ENCODE assay signal across 31 cellular contexts in the genomic region with DNA sequence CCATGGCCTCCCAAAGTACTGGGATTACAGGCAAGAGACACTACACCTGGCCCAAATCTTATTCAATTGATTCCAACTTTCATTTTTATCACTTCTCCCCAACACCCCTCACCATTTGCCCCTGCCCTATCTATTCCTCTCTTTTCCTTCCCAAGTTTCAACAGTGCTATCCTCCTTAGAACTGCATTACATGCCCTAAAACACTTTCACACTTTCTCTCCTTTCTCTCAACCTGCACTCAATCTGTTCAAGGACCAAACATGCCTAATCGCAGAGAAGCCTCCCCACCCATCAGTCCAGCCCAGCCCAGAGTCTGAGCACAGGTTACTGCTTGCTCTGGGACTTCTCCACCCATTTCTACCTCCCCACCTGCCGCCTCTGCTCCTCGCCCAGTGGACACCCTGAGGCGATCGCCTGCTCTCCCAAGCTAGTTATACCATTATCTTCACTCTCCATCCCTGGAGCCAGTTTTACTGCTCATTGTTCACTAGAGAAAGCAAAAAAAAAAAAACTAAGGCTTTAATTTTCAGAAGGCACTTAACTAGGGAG. TPM values are rescaled to one million over a fixed set of nuclear protein-coding genes. Genes with fewer than 3 reads are reported as not detected.
"Had no signal": no experiment of that assay in that cellular context is flagged by ENCODE, and none has a peak within 500 bp of the region (broad histone marks: within the 10 kb centered on the region; RNA-seq: fewer than 3 reads in every experiment).

No MANE protein-coding gene starts in this region.

- DNase-seq: activated CD4-positive, alpha-beta T cell treated with anti-CD3 and anti-CD28 coated beads for 4 hours; activated CD4-positive, alpha-beta T cell treated with anti-CD3 and anti-CD28 coated beads, Interleukin-2, amount 50 U/mL, for 4 hours; activated gamma-delta T cell; activated naive CD4-positive, alpha-beta T cell treated with anti-CD3 and anti-CD28 coated beads, Interleukin-2, amount 50 U/mL, for 16 hours; amniotic stem cell; brain microvascular endothelial cell; central memory CD4-positive, alpha-beta T cell; endodermal cell; head of caudate nucleus; hippocampal formation; midbrain; naive thymus-derived CD4-positive, alpha-beta T cell; nucleus accumbens; pancreas; retina; sigmoid colon; stimulated activated CD4-positive, alpha-beta T cell treated with anti-CD3 and anti-CD28 coated beads, Interleukin-15, amount 100 ng/mL, for 24 hours; stimulated activated CD4-positive, alpha-beta T cell treated with anti-CD3 and anti-CD28 coated beads, Interleukin-2, amount 100 ng/mL, for 24 hours; stimulated activated naive B cell treated with anti-CD40 and anti-IgM and Interleukin-4, amounts not matched to agents 10 μg/mL and 1 μg/mL and 100 μg/mL, for 72 hours; SW 1271; T-helper 9 cell; transverse colon had no signal

- H3K27me3 Mint-ChIP-seq: dendritic cell treated with granulocyte-macrophage colony-stimulating factor and Interleukin-4, amounts not matched to agents 40 ng/mL and 50 ng/mL, for 4 days; memory B cell; naive thymus-derived CD4-positive, alpha-beta T cell; stimulated activated naive B cell treated with anti-CD40 and anti-IgM and Interleukin-4, amounts not matched to agents 10 μg/mL and 1 μg/mL and 100 μg/mL, for 72 hours had no signal

- H3K27ac Mint-ChIP-seq: activated T-helper 1 cell treated with anti-CD3 and anti-CD28 coated beads, Interleukin-12 subunit alpha, Interleukin-12 subunit beta, Interleukin-2, Interleukin-4 antibody, amounts not matched to agents 30 ng/mL and 10 ng/mL and 1 ng/mL, durations not matched to agents 14 hours and 24 hours and 36 hours; dendritic cell treated with granulocyte-macrophage colony-stimulating factor and Interleukin-4, amounts not matched to agents 40 ng/mL and 50 ng/mL, for 4 days; endodermal cell; memory B cell; naive thymus-derived CD4-positive, alpha-beta T cell; stimulated activated naive B cell treated with anti-CD40 and anti-IgM and Interleukin-4, amounts not matched to agents 10 μg/mL and 1 μg/mL and 100 μg/mL, for 72 hours; T-helper 1 cell treated with Interleukin-12 subunit alpha and Interleukin-12 subunit beta and Interleukin-4 antibody, amounts not matched to agents 30 μg/mL and 1 μg/mL, for 36 hours had no signal

- ATAC-seq: gastroesophageal sphincter; naive thymus-derived CD4-positive, alpha-beta T cell; pancreas; stimulated activated naive B cell treated with anti-CD40 and anti-IgM and Interleukin-4, amounts not matched to agents 10 μg/mL and 1 μg/mL and 100 μg/mL, for 72 hours had no signal

- H3K4me1 Mint-ChIP-seq: endodermal cell; memory B cell; naive thymus-derived CD4-positive, alpha-beta T cell; stimulated activated naive B cell treated with anti-CD40 and anti-IgM and Interleukin-4, amounts not matched to agents 10 μg/mL and 1 μg/mL and 100 μg/mL, for 72 hours had no signal

- H3K27me3 ChIP-seq: brain microvascular endothelial cell, gastroesophageal sphincter, pancreas, sigmoid colon, transverse colon, vagina had no signal

- H3K9me3 ChIP-seq: pancreas, prostate gland, vagina had no signal

- H3K36me3 Mint-ChIP-seq: memory B cell; stimulated activated naive B cell treated with anti-CD40 and anti-IgM and Interleukin-4, amounts not matched to agents 10 μg/mL and 1 μg/mL and 100 μg/mL, for 72 hours had no signal

- H3K4me3 ChIP-seq: gastroesophageal sphincter, pancreas, prostate gland, sigmoid colon, transverse colon, vagina had no signal

- H3K36me3 ChIP-seq: brain microvascular endothelial cell, gastroesophageal sphincter, pancreas, prostate gland, sigmoid colon, transverse colon, vagina had no signal

- H3K4me3 Mint-ChIP-seq: activated T-helper 1 cell treated with anti-CD3 and anti-CD28 coated beads, Interleukin-12 subunit alpha, Interleukin-12 subunit beta, Interleukin-2, Interleukin-4 antibody, amounts not matched to agents 30 ng/mL and 10 ng/mL and 1 ng/mL, durations not matched to agents 14 hours and 24 hours and 36 hours; dendritic cell treated with granulocyte-macrophage colony-stimulating factor and Interleukin-4, amounts not matched to agents 40 ng/mL and 50 ng/mL, for 4 days; endodermal cell; memory B cell; naive thymus-derived CD4-positive, alpha-beta T cell; stimulated activated naive B cell treated with anti-CD40 and anti-IgM and Interleukin-4, amounts not matched to agents 10 μg/mL and 1 μg/mL and 100 μg/mL, for 72 hours; T-helper 1 cell treated with Interleukin-12 subunit alpha and Interleukin-12 subunit beta and Interleukin-4 antibody, amounts not matched to agents 30 μg/mL and 1 μg/mL, for 36 hours had no signal

- H3K4me1 ChIP-seq: gastroesophageal sphincter, pancreas, prostate gland, sigmoid colon, transverse colon, vagina had no signal

- H3K27ac ChIP-seq: brain microvascular endothelial cell, gastroesophageal sphincter, pancreas, prostate gland, sigmoid colon, transverse colon, vagina, VCaP had no signal

RNA-seq across cellular contexts. Expression of a gene that starts 23.7 kb away (rescaled TPM):
- total RNA-seq: activated T-helper 1 cell treated with anti-CD3 and anti-CD28 coated beads, Interleukin-12 subunit alpha, Interleukin-12 subunit beta, Interleukin-2, Interleukin-4 antibody, amounts not matched to agents 30 ng/mL and 10 ng/mL and 1 ng/mL, durations not matched to agents 14 hours and 24 hours and 36 hours; endodermal cell; naive thymus-derived CD4-positive, alpha-beta T cell; pancreas; sigmoid colon had no signal
- polyA plus RNA-seq: naive thymus-derived CD4-positive, alpha-beta T cell; neural cell; sigmoid colon had no signal
